9 cellular contexts compared by ENCODE assay signal in genomic region chr19:18848860-18849661, GRCh38. TPM values are rescaled to one million over a fixed set of nuclear protein-coding genes. Genes with fewer than 3 reads are reported as not detected.
DNase-seq lines count a peak whose midpoint lies in the region; ATAC-seq, FAIRE-seq and TF ChIP-seq lines count a peak whose summit lies in the region.
"Had no signal": no experiment of that assay in that cellular context is flagged by ENCODE, and none has a peak within 500 bp of the region (broad histone marks: within the 10 kb centered on the region; RNA-seq: fewer than 3 reads in every experiment).

No MANE protein-coding gene starts in this region.

- H3K36me3 ChIP-seq in breast epithelium (no peaks in the 10 kb centered on the region), HepG2 (replicated peaks in 1 of 2; ENCODE audit: control insufficient read depth in 1 of 2, insufficient read depth in 2 of 2, low read length in 2 of 2) (peaks cover 45 to 74% of the 10 kb centered on the region in 2 experiments)

- intact Hi-C loops in activated naive CD4-positive, alpha-beta T cell treated with anti-CD3 and anti-CD28 coated beads for 36 hours (cut with micrococcal nuclease) = loop anchor here (5.0 kb wide), 1 partner anchor 377 kb away; no protein-coding TSS in a partner anchor
- intact Hi-C loops in breast epithelium (cut with DNase I; ENCODE audit: low total_unique reads) = no loop called here
- intact Hi-C loops in HepG2 (cut with micrococcal nuclease; ENCODE audit: unreplicated experiment) = no loop called here

- peak overlapping the region; percentile 76 to 86 for H3K27ac ChIP-seq in breast epithelium
- no peak overlapping the region for H3K27ac ChIP-seq in HepG2 (ENCODE audit: extremely low read length, insufficient read depth, low read length)
- H3K27ac ChIP-seq in substantia nigra (ENCODE audit: low read depth, low read length, poor library complexity, severe bottlenecking) = peak overlapping the region; percentile 76

- in situ Hi-C loops in HepG2 (cut with HindIII; ENCODE audit: extremely low pct_ligation_motif_present, low pct_unique_long_range_greater_than_20kb) = no loop called here

- no peak overlapping the region for H3K9ac ChIP-seq in HepG2 (ENCODE audit: insufficient read depth, low read depth, low read length)

- TF ChIP-seq EP300 in HepG2 (IDR thresholded peaks at IDR 0.05; ENCODE audit: low read depth in 2 of 2, low read length in 2 of 2) (no peak), HepG2 (CRISPR knock-in tag; IDR thresholded peaks at IDR 0.05; ENCODE audit: borderline replicate concordance) (no peak)

- H3K79me2 ChIP-seq in HepG2 (ENCODE audit: insufficient read depth, low read length) = peaks cover 53% of the 10 kb centered on the region

- H3K9me3 Mint-ChIP-seq in activated naive CD4-positive, alpha-beta T cell treated with anti-CD3 and anti-CD28 coated beads for 36 hours = no peaks in the 10 kb centered on the region

- H3K9me3 ChIP-seq in breast epithelium (no peaks in the 10 kb centered on the region), HepG2 (ENCODE audit: low read length) (no peaks in the 10 kb centered on the region)

- BruUV-seq in HepG2 (replicated peaks; lab: Mats Ljungman, UMichigan) = no TSS peak

- H3K27me3 ChIP-seq in breast epithelium (no peaks in the 10 kb centered on the region), HepG2 (ENCODE audit: control insufficient read depth in 1 of 2, insufficient read depth in 2 of 2, low read length in 2 of 2) (no peaks in the 10 kb centered on the region)

- CTCF ChIA-PET in activated naive CD4-positive, alpha-beta T cell treated with anti-CD3 and anti-CD28 coated beads for 36 hours (lab: Charles Lee) = interaction anchor here (1.0 to 3.8 kb wide), 3 partner anchors 13 to 18 kb away, joined by 3 to 41 read pairs (median 3); partner anchors contain the start of gene UPF1
- CTCF ChIA-PET in HepG2 (lab: Yijun Ruan, JAX; ENCODE audit: low intra/inter-chr PET ratio, low total read pairs) = no interaction called here

- TF ChIP-seq CTCF in breast epithelium (IDR thresholded peaks at IDR 0.05) (no peak), HepG2 (CRISPR knock-in tag; IDR thresholded peaks at IDR 0.05) (no peak)

- DNase-seq in activated naive CD4-positive, alpha-beta T cell treated with anti-CD3 and anti-CD28 coated beads for 36 hours = no peak
- DNase-seq in activated naive CD4-positive, alpha-beta T cell (lab: John Stamatoyannopoulos, UW) = no peak
- peak in 1 of 2 donors; percentile 53 for DNase-seq in breast epithelium (ENCODE audit: low spot score in 2 of 2)
- DNase-seq in HepG2 (ENCODE audit: low spot score) = no peak
- DNase-seq in substantia nigra (lab: John Stamatoyannopoulos, UW) = peak in 37 of 49 donors; percentile 18 to 77 (median 45)
- DNase-seq in DMS114 treated with DMSO at 0.1 percent for 48 hours (lab: John Stamatoyannopoulos, UW; ENCODE audit: unreplicated experiment) = no peak
- DNase-seq: DND-41 had no signal

- 96% methylated on average over 15 of the region's 23 CpGs for WGBS in HepG2 (ENCODE audit: low lambda C conversion rate)

- FAIRE-seq in HepG2 (lab: Jason Lieb, UNC) = no peak

- no peak overlapping the region for H2AFZ ChIP-seq in HepG2 (ENCODE audit: low read length)

- no peak for TF ChIP-seq POLR2A in breast epithelium (IDR thresholded peaks at IDR 0.05)
- no peak for TF ChIP-seq POLR2A in HepG2 (IDR thresholded peaks at IDR 0.05; ENCODE audit: insufficient read depth in 1 of 2, low read depth in 2 of 2, low read length in 2 of 2)

- no peak overlapping the region for H3K4me2 ChIP-seq in HepG2 (ENCODE audit: low read depth, low read length)

- peaks cover 59% of the 10 kb centered on the region for H4K20me1 ChIP-seq in HepG2 (ENCODE audit: insufficient read depth, low read length)

- ATAC-seq in HepG2 (no peak), HG03139 (IDR thresholded peaks at IDR 0.05; ENCODE audit: unreplicated experiment) (no peak), GM19023 (IDR thresholded peaks at IDR 0.05; ENCODE audit: unreplicated experiment) (no peak)

- H3K27ac Mint-ChIP-seq in activated naive CD4-positive, alpha-beta T cell treated with anti-CD3 and anti-CD28 coated beads for 36 hours = peak overlapping the region; percentile 24

- H3K4me1 ChIP-seq in breast epithelium = peaks cover 23% of the 10 kb centered on the region in 2 donors
- H3K4me1 ChIP-seq in HepG2 (ENCODE audit: insufficient read depth, low read length) = peaks cover 1% of the 10 kb centered on the region; the same call in 1 of the 2 replicates

- no peak for TF ChIP-seq RAD21 in HepG2 (CRISPR knock-in tag; IDR thresholded peaks at IDR 0.05)

- POLR2A ChIA-PET in HepG2 (lab: Yijun Ruan, JAX) = no interaction called here

- no peak overlapping the region for H3K4me3 Mint-ChIP-seq in activated naive CD4-positive, alpha-beta T cell treated with anti-CD3 and anti-CD28 coated beads for 36 hours

- H3K36me3 Mint-ChIP-seq in activated naive CD4-positive, alpha-beta T cell treated with anti-CD3 and anti-CD28 coated beads for 36 hours (ENCODE audit: low read depth) = peaks cover 37% of the 10 kb centered on the region

- peaks cover 30% of the 10 kb centered on the region for H3K4me1 Mint-ChIP-seq in activated naive CD4-positive, alpha-beta T cell treated with anti-CD3 and anti-CD28 coated beads for 36 hours (ENCODE audit: low read depth)

- H3K4me3 ChIP-seq in breast epithelium (peak overlapping the region in 2 of 3 donors; percentile 3 to 46), HepG2 (replicated peaks in 1 of 3; ENCODE audit: insufficient read depth in 1 of 3, low read depth in 2 of 3, low read length in 3 of 3) (no peak overlapping the region)

- H3K27me3 Mint-ChIP-seq in activated naive CD4-positive, alpha-beta T cell treated with anti-CD3 and anti-CD28 coated beads for 36 hours (ENCODE audit: low read depth) = no peaks in the 10 kb centered on the region

RNA-seq across cellular contexts. Expression of gene UPF1, which starts 17.3 kb away (rescaled TPM):
- 100 to 1,000 TPM in 1 of 2 experiments, 10 to 100 TPM in 1; 95.0 to 105 TPM for total RNA-seq in activated naive CD4-positive, alpha-beta T cell treated with anti-CD3 and anti-CD28 coated beads for 36 hours
- total RNA-seq in breast epithelium = 10 to 100 TPM; 59.8 to 83.6 (median 75.2) TPM
- 37.3 and 41.8 TPM in 2 replicates for total RNA-seq in HepG2 (2016; rRNA removed; fragmentation: Illumina TruSeq; extraction: Trizol)
- total RNA-seq in HepG2 (2016; cell fraction: cytosol; rRNA removed; fragmentation: Illumina TruSeq; extraction: Trizol; ENCODE audit: low read depth) = 12.2 and 13.8 TPM in 2 replicates
- 29.5 and 44.5 TPM in 2 replicates for total RNA-seq in HepG2 (2016; cell fraction: insoluble cytoplasmic fraction; rRNA removed; fragmentation: Illumina TruSeq; extraction: Trizol)
- 18.3 and 21.1 TPM in 2 replicates for total RNA-seq in HepG2 (2016; cell fraction: membrane; rRNA removed; fragmentation: Illumina TruSeq; extraction: Trizol)
- 36.9 and 43.6 TPM in 2 replicates for total RNA-seq in HepG2 (2016; cell fraction: nucleus; rRNA removed; fragmentation: Illumina TruSeq; extraction: Trizol)
- polyA plus RNA-seq in HepG2 (2011; rRNA removed) = 16.9 and 23.1 TPM in 2 replicates
- 11.8 and 14.9 TPM in 2 replicates for polyA plus RNA-seq in HepG2 (2011; cell fraction: cytosol; rRNA removed)
- 81.5 and 87.6 TPM in 2 replicates for polyA plus RNA-seq in HepG2 (2011; cell fraction: nucleus; rRNA removed)
- 32.0 and 33.3 TPM in 2 replicates for polyA plus RNA-seq in HepG2 (2012)
- polyA plus RNA-seq in HepG2 (2016; cell fraction: cytosol; fragmentation: Illumina TruSeq; extraction: Trizol; ENCODE audit: low read depth) = 5.5 and 6.1 TPM in 2 replicates
- polyA plus RNA-seq in HepG2 (2016; cell fraction: insoluble cytoplasmic fraction; fragmentation: Illumina TruSeq; extraction: Trizol; ENCODE audit: low read depth) = 29.2 and 42.1 TPM in 2 replicates
- polyA plus RNA-seq in HepG2 (2016; cell fraction: membrane; fragmentation: Illumina TruSeq; extraction: Trizol; ENCODE audit: low read depth) = 9.6 and 10.6 TPM in 2 replicates
- 67.1 and 73.6 TPM in 2 replicates for polyA plus RNA-seq in HepG2 (2016; cell fraction: nucleus; fragmentation: Illumina TruSeq; extraction: Trizol; ENCODE audit: insufficient read depth, low read depth)
- polyA minus RNA-seq in HepG2 (2011; rRNA and poly(A)+ RNA removed; ENCODE audit: low replicate concordance) = 65.4 and 85.0 TPM in 2 replicates
- 39.4 and 46.0 TPM in 2 replicates for polyA minus RNA-seq in HepG2 (2011; cell fraction: cytosol; rRNA and poly(A)+ RNA removed)
- 47.6 and 69.0 TPM in 2 replicates for polyA minus RNA-seq in HepG2 (2011; cell fraction: nucleus; rRNA and poly(A)+ RNA removed)

RNA-seq across cellular contexts. Expression of gene CERS1, which starts 46.9 kb away (rescaled TPM):
- total RNA-seq in activated naive CD4-positive, alpha-beta T cell treated with anti-CD3 and anti-CD28 coated beads for 36 hours = not detected
- total RNA-seq in breast epithelium (under 1 TPM in 2 of 3 donors, not detected in 1; 0.29 to 0.66 TPM), HepG2 (2016; rRNA removed; fragmentation: Illumina TruSeq; extraction: Trizol) (2.3 and 4.6 TPM in 2 replicates)
- 5.9 and 6.2 TPM in 2 replicates for total RNA-seq in HepG2 (2016; cell fraction: cytosol; rRNA removed; fragmentation: Illumina TruSeq; extraction: Trizol; ENCODE audit: low read depth)
- total RNA-seq in HepG2 (2016; cell fraction: insoluble cytoplasmic fraction; rRNA removed; fragmentation: Illumina TruSeq; extraction: Trizol) = 2.4 and 5.4 TPM in 2 replicates
- 8.1 and 8.5 TPM in 2 replicates for total RNA-seq in HepG2 (2016; cell fraction: membrane; rRNA removed; fragmentation: Illumina TruSeq; extraction: Trizol)
- total RNA-seq in HepG2 (2016; cell fraction: nucleus; rRNA removed; fragmentation: Illumina TruSeq; extraction: Trizol) = 3.8 and 4.7 TPM in 2 replicates
- polyA plus RNA-seq in HepG2 (2011; rRNA removed) = 9.8 and 18.8 TPM in 2 replicates
- 11.5 and 15.3 TPM in 2 replicates for polyA plus RNA-seq in HepG2 (2011; cell fraction: cytosol; rRNA removed)
- polyA plus RNA-seq in HepG2 (2011; cell fraction: nucleus; rRNA removed) = 12.2 and 12.9 TPM in 2 replicates
- 4.3 and 5.9 TPM in 2 replicates for polyA plus RNA-seq in HepG2 (2012)
- 8.6 and 10.1 TPM in 2 replicates for polyA plus RNA-seq in HepG2 (2016; cell fraction: cytosol; fragmentation: Illumina TruSeq; extraction: Trizol; ENCODE audit: low read depth)
- 3.8 and 4.5 TPM in 2 replicates for polyA plus RNA-seq in HepG2 (2016; cell fraction: insoluble cytoplasmic fraction; fragmentation: Illumina TruSeq; extraction: Trizol; ENCODE audit: low read depth)
- polyA plus RNA-seq in HepG2 (2016; cell fraction: membrane; fragmentation: Illumina TruSeq; extraction: Trizol; ENCODE audit: low read depth) = 11.3 and 12.9 TPM in 2 replicates
- polyA plus RNA-seq in HepG2 (2016; cell fraction: nucleus; fragmentation: Illumina TruSeq; extraction: Trizol; ENCODE audit: insufficient read depth, low read depth) = 11.5 and 12.9 TPM in 2 replicates
- polyA minus RNA-seq in HepG2 (2011; rRNA and poly(A)+ RNA removed; ENCODE audit: low replicate concordance) = 13.1 and 35.4 TPM in 2 replicates
- 8.0 and 9.5 TPM in 2 replicates for polyA minus RNA-seq in HepG2 (2011; cell fraction: cytosol; rRNA and poly(A)+ RNA removed)
- polyA minus RNA-seq in HepG2 (2011; cell fraction: nucleus; rRNA and poly(A)+ RNA removed) = 1.7 and 2.4 TPM in 2 replicates

RNA-seq across cellular contexts. Expression of gene COMP, which starts 58.0 kb away (rescaled TPM):
- not detected for total RNA-seq in activated naive CD4-positive, alpha-beta T cell treated with anti-CD3 and anti-CD28 coated beads for 36 hours
- total RNA-seq in breast epithelium (1 to 10 TPM; 1.0 to 4.9 (median 2.2) TPM), HepG2 (2016; rRNA removed; fragmentation: Illumina TruSeq; extraction: Trizol) (0.04 TPM in 1 of 2 replicates, not detected in the other)
- total RNA-seq in HepG2 (2016; cell fraction: cytosol; rRNA removed; fragmentation: Illumina TruSeq; extraction: Trizol; ENCODE audit: low read depth) = not detected in 2 replicates
- total RNA-seq in HepG2 (2016; cell fraction: insoluble cytoplasmic fraction; rRNA removed; fragmentation: Illumina TruSeq; extraction: Trizol) = 0.04 TPM in 1 of 2 replicates, not detected in the other
- total RNA-seq in HepG2 (2016; cell fraction: membrane; rRNA removed; fragmentation: Illumina TruSeq; extraction: Trizol) = not detected in 2 replicates
- not detected in 2 replicates for total RNA-seq in HepG2 (2016; cell fraction: nucleus; rRNA removed; fragmentation: Illumina TruSeq; extraction: Trizol)
- polyA plus RNA-seq in HepG2 (2011; rRNA removed) = 0.13 and 0.16 TPM in 2 replicates
- 0.16 and 0.19 TPM in 2 replicates for polyA plus RNA-seq in HepG2 (2011; cell fraction: cytosol; rRNA removed)
- polyA plus RNA-seq in HepG2 (2011; cell fraction: nucleus; rRNA removed) = 0.23 and 0.37 TPM in 2 replicates
- polyA plus RNA-seq in HepG2 (2012) = 0.36 and 0.49 TPM in 2 replicates
- not detected in 2 replicates for polyA plus RNA-seq in HepG2 (2016; cell fraction: cytosol; fragmentation: Illumina TruSeq; extraction: Trizol; ENCODE audit: low read depth)
- polyA plus RNA-seq in HepG2 (2016; cell fraction: insoluble cytoplasmic fraction; fragmentation: Illumina TruSeq; extraction: Trizol; ENCODE audit: low read depth) = not detected in 2 replicates
- 0.08 TPM in 1 of 2 replicates, not detected in the other for polyA plus RNA-seq in HepG2 (2016; cell fraction: membrane; fragmentation: Illumina TruSeq; extraction: Trizol; ENCODE audit: low read depth)
- polyA plus RNA-seq in HepG2 (2016; cell fraction: nucleus; fragmentation: Illumina TruSeq; extraction: Trizol; ENCODE audit: insufficient read depth, low read depth) = 0.31 and 0.66 TPM in 2 replicates
- not detected in 2 replicates for polyA minus RNA-seq in HepG2 (2011; rRNA and poly(A)+ RNA removed; ENCODE audit: low replicate concordance)
- not detected in 2 replicates for polyA minus RNA-seq in HepG2 (2011; cell fraction: cytosol; rRNA and poly(A)+ RNA removed)
- polyA minus RNA-seq in HepG2 (2011; cell fraction: nucleus; rRNA and poly(A)+ RNA removed) = not detected in 2 replicates

Comparison
In these comparisons a context has a peak if more than half of its experiments do, and no peak if none do; other contexts are left out.
1. DNase-seq: peak in substantia nigra (37 of 49); none in activated naive CD4-positive, alpha-beta T cell treated with anti-CD3 and anti-CD28 coated beads for 36 hours (single experiment), activated naive CD4-positive, alpha-beta T cell (0 of 4), HepG2 (single experiment) and DMS114 treated with DMSO at 0.1 percent for 48 hours (single experiment).
2. H3K4me3 ChIP-seq: peak in breast epithelium (2 of 3); none in HepG2 (0 of 3).